Comparison of ENCODE assay signal across 8 cellular contexts in genomic region chr12:121110211-121110940, GRCh38. TPM values are rescaled to one million over a fixed set of nuclear protein-coding genes. Genes with fewer than 3 reads are reported as not detected.
DNase-seq lines count a peak whose midpoint lies in the region; ATAC-seq, FAIRE-seq and TF ChIP-seq lines count a peak whose summit lies in the region.

No MANE protein-coding gene starts in this region.

- FAIRE-seq in A549 (lab: Jason Lieb, UNC), result no peak

- no peaks in the 10 kb centered on the region for H3K27me3 Mint-ChIP-seq in activated T-cell treated with anti-CD3 and anti-CD28 coated beads, Interleukin-2, amount 50 U/mL, for 4 hours (ENCODE audit: low read depth)
- H3K27me3 Mint-ChIP-seq in neural crest cell (ENCODE audit: low read depth), result no peaks in the 10 kb centered on the region

- H3K9ac ChIP-seq in OCI-LY1 (ENCODE audit: low read length) (no peak overlapping the region), fibroblast of lung (ENCODE audit: insufficient read depth, low read length) (no peak overlapping the region)

- H3K4me2 ChIP-seq in A549, result no peak overlapping the region
- no peak overlapping the region for H3K4me2 ChIP-seq in OCI-LY1 (ENCODE audit: low read length)
- H3K4me2 ChIP-seq in fibroblast of lung (ENCODE audit: extremely low read depth, insufficient read depth, low read length), result no peak overlapping the region

- H3K27me3 ChIP-seq in OCI-LY1 (ENCODE audit: insufficient read depth, low read length), result peaks cover 4% of the 10 kb centered on the region; the same call in 1 of the 2 replicates
- no peaks in the 10 kb centered on the region for H3K27me3 ChIP-seq in fibroblast of lung (ENCODE audit: control insufficient read depth, insufficient read depth, low read length)
- no peaks in the 10 kb centered on the region for H3K27me3 ChIP-seq in thyroid gland

- intact Hi-C loops in thyroid gland (cut with DNase I), result no loop called here

- H3K4me3 ChIP-seq in A549 (no peak overlapping the region), OCI-LY1 (ENCODE audit: low read depth, low read length, poor library complexity, severe bottlenecking) (no peak overlapping the region), fibroblast of lung (replicated peaks in 1 of 4; ENCODE audit: control extremely low read depth in 1 of 4, insufficient read depth in 1 of 4, low read depth in 3 of 4, low read length in 4 of 4) (no peak overlapping the region), thyroid gland (replicated peaks in 1 of 3) (no peak overlapping the region)

- no peaks in the 10 kb centered on the region for H3F3A ChIP-seq in OCI-LY1 (ENCODE audit: insufficient read depth, low read length)

- no peak overlapping the region for H3K27ac Mint-ChIP-seq in neural crest cell (ENCODE audit: unreplicated experiment)

- H3K36me3 ChIP-seq in OCI-LY1 (ENCODE audit: insufficient read depth, low read length) (no peaks in the 10 kb centered on the region), fibroblast of lung (ENCODE audit: control insufficient read depth, insufficient read depth, low read length) (no peaks in the 10 kb centered on the region), thyroid gland (no peaks in the 10 kb centered on the region)

- H3K9me2 ChIP-seq in OCI-LY1 (ENCODE audit: low read depth, low read length), result no peaks in the 10 kb centered on the region

- no peaks in the 10 kb centered on the region for H3K9me3 Mint-ChIP-seq in activated T-cell treated with anti-CD3 and anti-CD28 coated beads, Interleukin-2, amount 50 U/mL, for 4 hours
- H3K9me3 Mint-ChIP-seq in neural crest cell, result no peaks in the 10 kb centered on the region

- TF ChIP-seq EP300 in A549 (IDR thresholded peaks at IDR 0.05), result no peak

- in situ Hi-C loops in GM13976 (cut with MboI; ENCODE audit: low sequenced_read_pairs, unreplicated experiment), result no loop called here

- no peaks in the 10 kb centered on the region for H3K4me1 ChIP-seq in A549
- no peaks in the 10 kb centered on the region for H3K4me1 ChIP-seq in OCI-LY1 (ENCODE audit: insufficient read depth, low read length, severe bottlenecking)
- no peaks in the 10 kb centered on the region for H3K4me1 ChIP-seq in fibroblast of lung (ENCODE audit: control insufficient read depth, extremely low read depth, insufficient read depth, low read length)
- no peaks in the 10 kb centered on the region for H3K4me1 ChIP-seq in thyroid gland

- TF ChIP-seq POLR2A in A549 (IDR thresholded peaks at IDR 0.05; ENCODE audit: low read length) (no peak), thyroid gland (IDR thresholded peaks at IDR 0.05) (no peak)

- H3K9me3 ChIP-seq in A549 (no peaks in the 10 kb centered on the region), OCI-LY1 (ENCODE audit: low read length) (no peaks in the 10 kb centered on the region), fibroblast of lung (ENCODE audit: control insufficient read depth, insufficient read depth, low read depth, low read length) (no peaks in the 10 kb centered on the region), thyroid gland (no peaks in the 10 kb centered on the region)

- H2AFZ ChIP-seq in OCI-LY1 (ENCODE audit: low read length) (no peak overlapping the region), fibroblast of lung (ENCODE audit: low read length) (no peak overlapping the region)

- H3K27ac ChIP-seq in A549 (no peak overlapping the region), OCI-LY1 (ENCODE audit: low read depth, low read length, poor library complexity, severe bottlenecking) (no peak overlapping the region), fibroblast of lung (ENCODE audit: insufficient read depth, low read length) (no peak overlapping the region), thyroid gland (no peak overlapping the region)

- TF ChIP-seq CTCF in A549 (IDR thresholded peaks at IDR 0.05), result peak; percentile 97
- TF ChIP-seq CTCF in GM13976 (IDR thresholded peaks at IDR 0.05; ENCODE audit: borderline replicate concordance, control extremely low read depth, extremely low read depth, insufficient read depth, missing control alignments), result peak; percentile 89
- peak; percentile 99 for TF ChIP-seq CTCF in OCI-LY1 (IDR thresholded peaks at IDR 0.05; ENCODE audit: low read length)
- TF ChIP-seq CTCF in fibroblast of lung (conservative IDR thresholded peaks at IDR 0.05 in 1 of 2, IDR thresholded peaks at IDR 0.05 in 1 of 2; ENCODE audit: low read depth in 1 of 2, low read length in 2 of 2), result peak; percentile 98
- TF ChIP-seq CTCF in neural crest cell (conservative IDR thresholded peaks at IDR 0.05), result peak; percentile 99
- TF ChIP-seq CTCF in thyroid gland (IDR thresholded peaks at IDR 0.05), result peak; percentile 76 to 89 (median 86)

- no peak overlapping the region for H3K4me3 Mint-ChIP-seq in activated T-cell treated with anti-CD3 and anti-CD28 coated beads, Interleukin-2, amount 50 U/mL, for 4 hours
- H3K4me3 Mint-ChIP-seq in neural crest cell, result no peak overlapping the region

- peaks cover 3% of the 10 kb centered on the region for H3K4me1 Mint-ChIP-seq in activated T-cell treated with anti-CD3 and anti-CD28 coated beads, Interleukin-2, amount 50 U/mL, for 4 hours (ENCODE audit: low read depth)
- no peaks in the 10 kb centered on the region for H3K4me1 Mint-ChIP-seq in neural crest cell

- DNase-seq in A549 (ENCODE audit: low read depth in 1 of 2, low spot score in 1 of 2), result peak; percentile 54 to 74
- DNase-seq in GM13976 (ENCODE audit: low spot score), result peak; percentile 75
- peak; percentile 34 for DNase-seq in HPDE6-E6E7 (ENCODE audit: extremely low spot score)
- peak; percentile 63 for DNase-seq in activated T-cell treated with anti-CD3 and anti-CD28 coated beads, Interleukin-2, amount 50 U/mL, for 4 hours
- peak; percentile 41 to 78 for DNase-seq in fibroblast of lung (ENCODE audit: low read depth in 2 of 2)
- peak; percentile 71 for DNase-seq in neural crest cell (ENCODE audit: low read depth, low spot score)
- peak; percentile 61 to 66 for DNase-seq in thyroid gland

- peak; percentile 89 to 95 for TF ChIP-seq RAD21 in A549 (conservative IDR thresholded peaks at IDR 0.05 in 1 of 2, IDR thresholded peaks at IDR 0.05 in 1 of 2)

- ATAC-seq in A549, result peak; percentile 72 to 88; a peak in 4 of 6 replicates
- peak; percentile 76 to 80 for ATAC-seq in activated T-cell treated with anti-CD3 and anti-CD28 coated beads, Interleukin-2, amount 50 U/mL, for 4 hours

- CTCF ChIA-PET in A549 (lab: Yijun Ruan, JAX), result interaction anchor here (0.6 to 4.8 kb wide), 41 partner anchors 10 to 809 kb away, joined by 3 to 45 read pairs (median 4); partner anchors contain the start of genes P2RX7 and SIRT4

- no peaks in the 10 kb centered on the region for H3K79me2 ChIP-seq in OCI-LY1 (ENCODE audit: insufficient read depth, low read length)
- no peaks in the 10 kb centered on the region for H3K79me2 ChIP-seq in fibroblast of lung (ENCODE audit: control insufficient read depth, insufficient read depth, low read length)

- no peaks in the 10 kb centered on the region for H3K36me3 Mint-ChIP-seq in activated T-cell treated with anti-CD3 and anti-CD28 coated beads, Interleukin-2, amount 50 U/mL, for 4 hours (ENCODE audit: insufficient read depth)
- H3K36me3 Mint-ChIP-seq in neural crest cell (ENCODE audit: low read depth), result no peaks in the 10 kb centered on the region

- POLR2A ChIA-PET in A549 (lab: Yijun Ruan, JAX), result no interaction called here

- 58% methylated on average over 8 of the region's 8 CpGs for WGBS in A549 (ENCODE audit: missing lambda C conversion rate)
- WGBS in thyroid gland, 2 donors, result 56 to 58% methylated on average over 8 of the region's 8 CpGs

- H4K20me1 ChIP-seq in OCI-LY1 (ENCODE audit: insufficient read depth, low read length) (no peaks in the 10 kb centered on the region), fibroblast of lung (ENCODE audit: control insufficient read depth, extremely low read depth, insufficient read depth, low read length) (no peaks in the 10 kb centered on the region)

TF ChIP-seq in A549, 52 proteins besides CTCF, POLR2A, EP300 and RAD21:
- TF ChIP-seq ESRRA (IDR thresholded peaks at IDR 0.05; ENCODE audit: borderline replicate concordance, low read length) (peak; percentile 50; the same call in 1 of the 2 replicates), FOSB (CRISPR knock-in tag; IDR thresholded peaks at IDR 0.05) (no peak), SMC3 (IDR thresholded peaks at IDR 0.05) (peak; percentile 85)

RNA-seq across cellular contexts. Expression of gene P2RX7, which starts 22.3 kb away (rescaled TPM):
- polyA plus RNA-seq in A549 (2011; rRNA removed) (0.03 TPM in 1 of 2 replicates, not detected in the other), A549 (2017; fragmentation: RNase III; extraction: RNeasy Plus Mini Kit Qiagen cat#74134 plus additional on column Dnase treatment) (not detected in 3 replicates), fibroblast of lung (1.9 and 2.7 TPM in 2 replicates)
- polyA plus RNA-seq in A549 (2012; cell fraction: cytosol; rRNA removed), result not detected in 2 replicates
- not detected in 2 replicates for polyA plus RNA-seq in A549 (2012; cell fraction: nucleus; rRNA removed)
- polyA minus RNA-seq in A549 (2011; rRNA and poly(A)+ RNA removed), result not detected in 2 replicates
- 1 to 10 TPM; 2.5 to 4.8 (median 2.9) TPM for total RNA-seq in activated T-cell treated with anti-CD3 and anti-CD28 coated beads, Interleukin-2, amount 50 U/mL, for 4 hours
- total RNA-seq in fibroblast of lung (16.7 and 17.2 TPM in 2 replicates), neural crest cell (0.12 and 0.27 TPM in 2 replicates), thyroid gland (1 to 10 TPM in 1 of 4 donors, under 1 TPM in 3; 0.44 to 1.5 (median 0.73) TPM)
- 1.3 and 2.2 TPM in 2 replicates for polyA plus RNA-seq in fibroblast of lung (2012)
- 0.75 and 1.4 TPM in 2 replicates for polyA minus RNA-seq in fibroblast of lung (ENCODE audit: low replicate concordance)
